Comparison of ENCODE assay signal across 9 cellular contexts in genomic region chr1:1116701-1117468, GRCh38. TPM values are rescaled to one million over a fixed set of nuclear protein-coding genes. Genes with fewer than 3 reads are reported as not detected.
A peak's percentile ranks its signal among the peaks of the same experiment; 100 is the strongest.
DNase-seq lines count a peak whose midpoint lies in the region; ATAC-seq and TF ChIP-seq lines count a peak whose summit lies in the region.
"Had no signal": no experiment of that assay in that cellular context is flagged by ENCODE, and none has a peak within 500 bp of the region (broad histone marks: within the 10 kb centered on the region; RNA-seq: fewer than 3 reads in every experiment).

No MANE protein-coding gene starts in this region.

- no peak overlapping the region for H3K27ac ChIP-seq in foreskin keratinocyte

- TF ChIP-seq CTCF in foreskin keratinocyte (conservative IDR thresholded peaks at IDR 0.05) (no peak), GM10266 (IDR thresholded peaks at IDR 0.05; ENCODE audit: control insufficient read depth, insufficient read depth, low read depth, missing control alignments) (no peak)

- H3K27ac Mint-ChIP-seq in activated CD4-positive, alpha-beta T cell treated with anti-CD3 and anti-CD28 coated beads for 36 hours = no peak overlapping the region
- H3K27ac Mint-ChIP-seq in T-helper 2 cell treated with Interferon-gamma antibody and Interleukin-4, amounts not matched to agents 5 μg/mL and 100 μg/mL, for 36 hours = no peak overlapping the region
- H3K27ac Mint-ChIP-seq in natural killer cell treated with Interleukin-12 subunit alpha and Interleukin-12 subunit beta and Interleukin-15 and Interleukin-18, amount 100 ng/mL, for 72 hours = no peak overlapping the region

- H3K4me1 Mint-ChIP-seq in activated CD4-positive, alpha-beta T cell treated with anti-CD3 and anti-CD28 coated beads for 36 hours = peaks cover 11% of the 10 kb centered on the region
- H3K4me1 Mint-ChIP-seq in T-helper 2 cell treated with Interferon-gamma antibody and Interleukin-4, amounts not matched to agents 5 μg/mL and 100 μg/mL, for 36 hours (ENCODE audit: low read depth) = peaks cover 6% of the 10 kb centered on the region
- H3K4me1 Mint-ChIP-seq in natural killer cell treated with Interleukin-12 subunit alpha and Interleukin-12 subunit beta and Interleukin-15 and Interleukin-18, amount 100 ng/mL, for 72 hours (ENCODE audit: low read depth in 2 of 2) = peaks cover 0 to 20% of the 10 kb centered on the region in 2 donors

- peaks cover 3% of the 10 kb centered on the region for H3K27me3 Mint-ChIP-seq in activated CD4-positive, alpha-beta T cell treated with anti-CD3 and anti-CD28 coated beads for 36 hours
- H3K27me3 Mint-ChIP-seq in T-helper 2 cell treated with Interferon-gamma antibody and Interleukin-4, amounts not matched to agents 5 μg/mL and 100 μg/mL, for 36 hours (ENCODE audit: low read depth) = peaks cover 8% of the 10 kb centered on the region
- peaks cover 3 to 7% of the 10 kb centered on the region in 2 donors for H3K27me3 Mint-ChIP-seq in natural killer cell treated with Interleukin-12 subunit alpha and Interleukin-12 subunit beta and Interleukin-15 and Interleukin-18, amount 100 ng/mL, for 72 hours

- DNase-seq in activated CD4-positive, alpha-beta T cell treated with anti-CD3 and anti-CD28 coated beads for 36 hours = peak; percentile 64
- DNase-seq in activated CD4-positive, alpha-beta T cell treated with anti-CD3 and anti-CD28 coated beads for 1 hour = no peak
- peak; percentile 35 for DNase-seq in T-helper 2 cell treated with Interferon-gamma antibody and Interleukin-4, amounts not matched to agents 5 μg/mL and 100 μg/mL, for 36 hours (ENCODE audit: low spot score)
- DNase-seq in effector CD8-positive, alpha-beta T cell (lab: John Stamatoyannopoulos, UW) = peak; percentile 33
- peak; percentile 68 for DNase-seq in natural killer cell treated with Interleukin-12 subunit alpha and Interleukin-12 subunit beta and Interleukin-15 and Interleukin-18, amount 100 ng/mL, for 72 hours (ENCODE audit: low spot score)
- DNase-seq in foreskin keratinocyte (no peak), GM10266 (ENCODE audit: extremely low spot score) (no peak)

- no peak for ATAC-seq in activated CD4-positive, alpha-beta T cell treated with anti-CD3 and anti-CD28 coated beads for 36 hours
- ATAC-seq in natural killer cell treated with Interleukin-12 subunit alpha and Interleukin-12 subunit beta and Interleukin-15 and Interleukin-18, amount 100 ng/mL, for 72 hours = peak in 1 of 2 donors; percentile 2
- ATAC-seq in foreskin keratinocyte (no peak), GM19397 (IDR thresholded peaks at IDR 0.05; ENCODE audit: unreplicated experiment) (no peak)

- H3K27me3 ChIP-seq in foreskin keratinocyte = peaks cover 15% of the 10 kb centered on the region

- peak overlapping the region; percentile 23 for H3K4me3 Mint-ChIP-seq in activated CD4-positive, alpha-beta T cell treated with anti-CD3 and anti-CD28 coated beads for 36 hours
- H3K4me3 Mint-ChIP-seq in T-helper 2 cell treated with Interferon-gamma antibody and Interleukin-4, amounts not matched to agents 5 μg/mL and 100 μg/mL, for 36 hours = peak overlapping the region; percentile 26
- H3K4me3 Mint-ChIP-seq in natural killer cell treated with Interleukin-12 subunit alpha and Interleukin-12 subunit beta and Interleukin-15 and Interleukin-18, amount 100 ng/mL, for 72 hours = peak overlapping the region; percentile 42

- intact Hi-C loops in activated CD4-positive, alpha-beta T cell treated with anti-CD3 and anti-CD28 coated beads for 36 hours (cut with DNase I, micrococcal nuclease) = loop anchor here (1.0 to 2.0 kb wide), 22 partner anchors 40 to 774 kb away; partner anchors contain the start of genes B3GALT6 (in 2 of the 2), SDF4 (in 2 of the 2), ATAD3B (in 1 of the 2) and AURKAIP1 (in 1 of the 2)

- POLR2A ChIA-PET in activated CD4-positive, alpha-beta T cell treated with anti-CD3 and anti-CD28 coated beads for 36 hours (lab: Charles Lee) = interaction anchor here (0.6 kb wide), 1 partner anchor 109 kb away, joined by 6 read pairs; no protein-coding TSS in a partner anchor

- H3K36me3 Mint-ChIP-seq in activated CD4-positive, alpha-beta T cell treated with anti-CD3 and anti-CD28 coated beads for 36 hours (ENCODE audit: low read depth) = peaks cover 31% of the 10 kb centered on the region
- H3K36me3 Mint-ChIP-seq in T-helper 2 cell treated with Interferon-gamma antibody and Interleukin-4, amounts not matched to agents 5 μg/mL and 100 μg/mL, for 36 hours (ENCODE audit: low read depth) = peaks cover 19% of the 10 kb centered on the region
- H3K36me3 Mint-ChIP-seq in natural killer cell treated with Interleukin-12 subunit alpha and Interleukin-12 subunit beta and Interleukin-15 and Interleukin-18, amount 100 ng/mL, for 72 hours = peaks cover 5% of the 10 kb centered on the region

- CTCF ChIA-PET in activated CD4-positive, alpha-beta T cell treated with anti-CD3 and anti-CD28 coated beads for 36 hours (lab: Charles Lee) = interaction anchor here (0.7 to 1.2 kb wide), 4 partner anchors 10 to 148 kb away, joined by 3 read pairs; no protein-coding TSS in a partner anchor

- H3K9me3 Mint-ChIP-seq in activated CD4-positive, alpha-beta T cell treated with anti-CD3 and anti-CD28 coated beads for 36 hours (ENCODE audit: low read depth) = peaks cover 6% of the 10 kb centered on the region
- peaks cover 13% of the 10 kb centered on the region for H3K9me3 Mint-ChIP-seq in T-helper 2 cell treated with Interferon-gamma antibody and Interleukin-4, amounts not matched to agents 5 μg/mL and 100 μg/mL, for 36 hours
- no peaks in the 10 kb centered on the region for H3K9me3 Mint-ChIP-seq in natural killer cell treated with Interleukin-12 subunit alpha and Interleukin-12 subunit beta and Interleukin-15 and Interleukin-18, amount 100 ng/mL, for 72 hours

- H3K4me1 ChIP-seq in foreskin keratinocyte = no peaks in the 10 kb centered on the region

RNA-seq across cellular contexts. Expression of gene C1orf159, which starts 1.0 kb away (rescaled TPM):
- total RNA-seq in activated CD4-positive, alpha-beta T cell treated with anti-CD3 and anti-CD28 coated beads for 36 hours = 10 to 100 TPM; 11.3 to 13.5 TPM
- 10 to 100 TPM; 18.6 to 37.1 TPM for total RNA-seq in natural killer cell treated with Interleukin-12 subunit alpha and Interleukin-12 subunit beta and Interleukin-15 and Interleukin-18, amount 100 ng/mL, for 72 hours
- 14.4 and 15.4 TPM in 2 replicates for total RNA-seq in foreskin keratinocyte
- polyA plus RNA-seq in foreskin keratinocyte = 21.2 and 21.3 TPM in 2 replicates

RNA-seq across cellular contexts. Expression of gene RNF223, which starts 42.8 kb away (rescaled TPM):
- not detected for total RNA-seq in activated CD4-positive, alpha-beta T cell treated with anti-CD3 and anti-CD28 coated beads for 36 hours
- not detected for total RNA-seq in natural killer cell treated with Interleukin-12 subunit alpha and Interleukin-12 subunit beta and Interleukin-15 and Interleukin-18, amount 100 ng/mL, for 72 hours
- 0.07 TPM in 2 replicates for total RNA-seq in foreskin keratinocyte
- polyA plus RNA-seq in foreskin keratinocyte = 0.06 and 0.08 TPM in 2 replicates

RNA-seq across cellular contexts. Expression of gene TTLL10, which starts 56.8 kb away (rescaled TPM):
- not detected for total RNA-seq in activated CD4-positive, alpha-beta T cell treated with anti-CD3 and anti-CD28 coated beads for 36 hours
- under 1 TPM in 1 of 2 donors, not detected in 1; 0.31 TPM for total RNA-seq in natural killer cell treated with Interleukin-12 subunit alpha and Interleukin-12 subunit beta and Interleukin-15 and Interleukin-18, amount 100 ng/mL, for 72 hours
- total RNA-seq in foreskin keratinocyte = not detected in 2 replicates
- 0.02 TPM in 1 of 2 replicates, not detected in the other for polyA plus RNA-seq in foreskin keratinocyte
- total RNA-seq: dermis microvascular lymphatic vessel endothelial cell had no signal

Comparison
In these comparisons a context has a peak if more than half of its experiments do, and no peak if none do; other contexts are left out.
1. DNase-seq: peak in activated CD4-positive, alpha-beta T cell treated with anti-CD3 and anti-CD28 coated beads for 36 hours (single experiment), T-helper 2 cell treated with Interferon-gamma antibody and Interleukin-4, amounts not matched to agents 5 μg/mL and 100 μg/mL, for 36 hours (single experiment), effector CD8-positive, alpha-beta T cell (single experiment) and natural killer cell treated with Interleukin-12 subunit alpha and Interleukin-12 subunit beta and Interleukin-15 and Interleukin-18, amount 100 ng/mL, for 72 hours (single experiment); none in activated CD4-positive, alpha-beta T cell treated with anti-CD3 and anti-CD28 coated beads for 1 hour (single experiment), foreskin keratinocyte (0 of 2) and GM10266 (single experiment).
2. Peak in every context shown above with its lines, with median percentiles within 50 percentile points of each other: H3K4me3 Mint-ChIP-seq.